2 cellular contexts compared by ENCODE assay signal in genomic region chr6:158043586-158044524, GRCh38.
TF ChIP-seq lines count a peak whose summit lies in the region.

No MANE protein-coding gene starts in this region.

TF ChIP-seq in IMR-90, 13 proteins besides CTCF, POLR2A, EP300 and RAD21 (continued from another document):
- no peak for TF ChIP-seq USF2 (IDR thresholded peaks at IDR 0.05; ENCODE audit: low read depth, low read length)

TF ChIP-seq in HEK293T, 16 proteins besides CTCF, POLR2A, EP300 and RAD21 (continued from another document):
- TF ChIP-seq PKNOX1 (IDR thresholded peaks at IDR 0.05) (no peak), HDGF (IDR thresholded peaks at IDR 0.05; ENCODE audit: borderline replicate concordance) (no peak), LEF1 (IDR thresholded peaks at IDR 0.05; ENCODE audit: borderline replicate concordance) (no peak), L3MBTL2 (conservative IDR thresholded peaks at IDR 0.05) (no peak), FOXK2 (IDR thresholded peaks at IDR 0.05) (no peak), ARNT (IDR thresholded peaks at IDR 0.05) (no peak), SUZ12 (IDR thresholded peaks at IDR 0.05) (no peak), TARDBP (IDR thresholded peaks at IDR 0.05) (no peak)
